In genomic region chr7:114086491-114086905, GRCh38 we compare ENCODE assay signal across 8 cellular contexts.
DNase-seq lines count a peak whose midpoint lies in the region; ATAC-seq and TF ChIP-seq lines count a peak whose summit lies in the region.

No MANE protein-coding gene starts in this region.

- peaks cover 5% of the 10 kb centered on the region for H3K27me3 ChIP-seq in PC-9 (ENCODE audit: insufficient read depth, low read depth)
- H3K27me3 ChIP-seq in esophagus squamous epithelium, result peaks cover 0 to 57% (median 0%) of the 10 kb centered on the region in 4 donors
- H3K27me3 ChIP-seq in neural cell (ENCODE audit: insufficient read depth, low read depth, low read length), result peaks cover 78% of the 10 kb centered on the region

- H2AFZ ChIP-seq in PC-9 (peak overlapping the region; percentile 99), neural cell (ENCODE audit: low read depth, low read length) (no peak overlapping the region)

- no peak overlapping the region for H3K27ac Mint-ChIP-seq in activated CD4-positive, alpha-beta T cell treated with anti-CD3 and anti-CD28 coated beads for 36 hours

- no peaks in the 10 kb centered on the region for H4K20me1 ChIP-seq in PC-9 (ENCODE audit: insufficient read depth)
- no peaks in the 10 kb centered on the region for H4K20me1 ChIP-seq in neural cell (ENCODE audit: insufficient read depth)

- no TSS peak for BruUV-seq in PC-9 (replicated peaks; lab: Mats Ljungman, UMichigan)

- no peak for TF ChIP-seq RAD21 in neural cell (conservative IDR thresholded peaks at IDR 0.05)

- TF ChIP-seq CTCF in PC-9 (conservative IDR thresholded peaks at IDR 0.05) (no peak), esophagus squamous epithelium (IDR thresholded peaks at IDR 0.05) (no peak), neural cell (IDR thresholded peaks at IDR 0.05; ENCODE audit: poor library complexity, severe bottlenecking) (no peak)

- no peaks in the 10 kb centered on the region for H3K9me3 ChIP-seq in PC-9 (ENCODE audit: insufficient read depth, low read depth)
- no peaks in the 10 kb centered on the region for H3K9me3 ChIP-seq in esophagus squamous epithelium
- no peaks in the 10 kb centered on the region for H3K9me3 ChIP-seq in neural cell (ENCODE audit: low read length)

- POLR2A ChIA-PET in activated CD4-positive, alpha-beta T cell treated with anti-CD3 and anti-CD28 coated beads for 36 hours (lab: Charles Lee), result no interaction called here
- POLR2A ChIA-PET in PC-9 (lab: Charles Lee; ENCODE audit: unreplicated experiment), result interaction anchor here (0.6 kb wide), 1 partner anchor 442 kb away, joined by 4 read pairs; no protein-coding TSS in a partner anchor

- peak; percentile 21 for DNase-seq in activated CD4-positive, alpha-beta T cell treated with anti-CD3 and anti-CD28 coated beads for 36 hours
- DNase-seq in activated CD4-positive, alpha-beta T cell treated with anti-CD3 and anti-CD28 coated beads for 1 hour, result no peak
- peak in 1 of 2 experiments; percentile 34 for DNase-seq in PC-9
- DNase-seq in esophagus squamous epithelium (lab: John Stamatoyannopoulos, UW), result no peak
- DNase-seq in KG1 (lab: John Stamatoyannopoulos, UW), result no peak

- CTCF ChIA-PET in activated CD4-positive, alpha-beta T cell treated with anti-CD3 and anti-CD28 coated beads for 36 hours (lab: Charles Lee), result no interaction called here
- CTCF ChIA-PET in PC-9 (lab: Charles Lee), result interaction anchor here (0.6 kb wide), 4 partner anchors 301 to 1529 kb away, joined by 3 to 5 read pairs (median 4); no protein-coding TSS in a partner anchor

- H3K4me1 ChIP-seq in PC-9 (replicated peaks; ENCODE audit: insufficient read depth) (peaks cover 11% of the 10 kb centered on the region; the same call in 1 of the 2 replicates), esophagus squamous epithelium (peaks cover 5 to 70% (median 8%) of the 10 kb centered on the region in 3 donors)

- H3K27ac ChIP-seq in PC-9 (no peak overlapping the region), esophagus squamous epithelium (peak overlapping the region; percentile 94 to 97 (median 96)), neural cell (ENCODE audit: low read length) (peak overlapping the region; percentile 25)

- H3K27me3 Mint-ChIP-seq in activated CD4-positive, alpha-beta T cell treated with anti-CD3 and anti-CD28 coated beads for 36 hours, result peaks cover 66% of the 10 kb centered on the region

- H3K36me3 Mint-ChIP-seq in activated CD4-positive, alpha-beta T cell treated with anti-CD3 and anti-CD28 coated beads for 36 hours (ENCODE audit: low read depth), result no peaks in the 10 kb centered on the region

- no peaks in the 10 kb centered on the region for H3K79me2 ChIP-seq in PC-9 (ENCODE audit: low read depth)
- H3K79me2 ChIP-seq in neural cell (replicated peaks; ENCODE audit: insufficient read depth, low read length), result no peaks in the 10 kb centered on the region

- peak overlapping the region; percentile 88 for H3K4me3 ChIP-seq in PC-9
- H3K4me3 ChIP-seq in esophagus squamous epithelium, result peak overlapping the region; percentile 81 to 90 (median 84)
- peak overlapping the region; percentile 80 for H3K4me3 ChIP-seq in neural cell (ENCODE audit: low read length)

- H3K9me2 ChIP-seq in PC-9 (ENCODE audit: insufficient read depth), result no peaks in the 10 kb centered on the region
- H3K9me2 ChIP-seq in neural cell (ENCODE audit: insufficient read depth, low read length), result no peaks in the 10 kb centered on the region

- H3F3A ChIP-seq in PC-9 (ENCODE audit: insufficient read depth, low read depth) (no peaks in the 10 kb centered on the region), neural cell (ENCODE audit: insufficient read depth, low read length, poor library complexity, severe bottlenecking) (peaks cover 6% of the 10 kb centered on the region)

- peak overlapping the region; percentile 69 for H3K9ac ChIP-seq in neural cell (ENCODE audit: low read length)

- H3K4me2 ChIP-seq in PC-9, result peak overlapping the region; percentile 91
- peak overlapping the region; percentile 71 for H3K4me2 ChIP-seq in neural cell (ENCODE audit: low read length)

- no peak for TF ChIP-seq EP300 in neural cell (conservative IDR thresholded peaks at IDR 0.05; ENCODE audit: poor library complexity, severe bottlenecking)

- peak; percentile 21 for ATAC-seq in activated CD4-positive, alpha-beta T cell treated with anti-CD3 and anti-CD28 coated beads for 36 hours
- ATAC-seq in HG03175 (IDR thresholded peaks at IDR 0.05; ENCODE audit: unreplicated experiment) (no peak), HG03460 (IDR thresholded peaks at IDR 0.05; ENCODE audit: unreplicated experiment) (no peak)

- no peak for TF ChIP-seq POLR2A in esophagus squamous epithelium (IDR thresholded peaks at IDR 0.05)

- 0 to 3% methylated on average over 5 to 7 of the region's 37 CpGs for WGBS in esophagus squamous epithelium, 2 donors

- intact Hi-C loops in activated CD4-positive, alpha-beta T cell treated with anti-CD3 and anti-CD28 coated beads for 36 hours (cut with DNase I, micrococcal nuclease), result loop anchor here in 1 of 2 experiments (10.0 kb wide), 2 partner anchors 578 to 838 kb away; partner anchors contain the start of gene MDFIC
- intact Hi-C loops in PC-9 (cut with micrococcal nuclease; ENCODE audit: unreplicated experiment) (loop anchor here (5.0 to 10.0 kb wide), 5 partner anchors 341 to 998 kb away; no protein-coding TSS in a partner anchor), esophagus squamous epithelium (cut with DNase I) (loop anchor here (5.0 kb wide), 1 partner anchor 326 kb away; the partner anchor contains the start of gene FOXP2)

- H3K36me3 ChIP-seq in PC-9 (ENCODE audit: low read depth) (no peaks in the 10 kb centered on the region), esophagus squamous epithelium (no peaks in the 10 kb centered on the region), neural cell (ENCODE audit: insufficient read depth, low read length) (no peaks in the 10 kb centered on the region)

- no peaks in the 10 kb centered on the region for H3K9me3 Mint-ChIP-seq in activated CD4-positive, alpha-beta T cell treated with anti-CD3 and anti-CD28 coated beads for 36 hours (ENCODE audit: low read depth)

- peaks cover 35% of the 10 kb centered on the region for H3K4me1 Mint-ChIP-seq in activated CD4-positive, alpha-beta T cell treated with anti-CD3 and anti-CD28 coated beads for 36 hours

- peak overlapping the region; percentile 67 for H3K4me3 Mint-ChIP-seq in activated CD4-positive, alpha-beta T cell treated with anti-CD3 and anti-CD28 coated beads for 36 hours

TF ChIP-seq in neural cell, 6 proteins besides CTCF, POLR2A, EP300 and RAD21:
- TF ChIP-seq POLR2AphosphoS5 (IDR thresholded peaks at IDR 0.05), result no peak
- TF ChIP-seq TAF1 (IDR thresholded peaks at IDR 0.05; ENCODE audit: low read depth), result no peak
- no peak for TF ChIP-seq SMC3 (conservative IDR thresholded peaks at IDR 0.05; ENCODE audit: poor library complexity)
- TF ChIP-seq EZH2 (IDR thresholded peaks at IDR 0.05; ENCODE audit: borderline replicate concordance, insufficient read depth, low read length, poor library complexity, severe bottlenecking), result no peak
- TF ChIP-seq MXI1 (conservative IDR thresholded peaks at IDR 0.05; ENCODE audit: poor library complexity, severe bottlenecking), result no peak
- no peak for TF ChIP-seq REST (IDR thresholded peaks at IDR 0.05; ENCODE audit: borderline replicate concordance)
